ENCODE assay signal across 1 cellular context in the genomic region with DNA sequence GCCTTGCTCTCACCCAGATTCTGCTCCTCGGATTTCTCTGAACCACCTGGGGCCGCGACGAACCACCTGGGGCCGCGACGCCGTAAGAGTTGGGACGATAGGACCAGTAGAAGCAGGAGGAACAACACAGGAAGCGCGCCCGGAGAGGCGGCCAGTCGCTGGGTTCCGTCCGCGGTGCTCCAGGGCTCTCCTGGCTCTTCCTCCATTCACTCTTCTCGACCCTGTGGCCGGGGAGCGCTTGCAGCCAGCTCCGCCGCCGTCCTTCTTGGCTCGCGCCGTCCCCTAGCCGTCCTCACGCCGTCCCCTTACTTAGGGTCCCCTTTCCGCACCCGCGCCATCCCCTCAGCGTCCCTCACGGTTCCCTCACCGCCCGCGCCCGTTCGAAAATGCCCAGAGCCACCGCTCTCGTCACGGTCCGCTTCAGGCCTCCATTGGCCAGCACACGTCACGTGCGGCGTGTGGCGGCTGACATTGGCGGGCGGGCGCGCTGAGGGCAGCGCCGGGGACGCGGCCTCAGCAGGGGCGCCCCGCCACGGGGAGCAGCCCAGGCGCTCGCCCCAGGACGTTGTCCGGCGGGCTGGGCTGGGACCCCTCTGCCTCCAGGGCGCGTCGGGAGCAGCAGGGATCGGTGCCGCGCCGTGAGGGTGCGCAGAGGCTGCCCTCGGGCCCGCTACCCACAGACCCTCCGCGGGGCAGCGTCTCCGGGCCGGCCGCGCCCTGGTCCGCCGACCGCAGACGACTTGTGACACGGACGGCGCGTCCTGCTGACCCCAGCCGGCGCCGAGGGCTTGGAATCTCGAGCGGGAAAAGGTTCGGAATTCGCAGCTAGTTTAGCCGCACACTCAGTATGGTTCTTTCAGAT.
TF ChIP-seq lines count a peak whose summit lies in the region.

No MANE protein-coding gene starts in this region.

TF ChIP-seq in K562, 482 proteins besides CTCF, POLR2A, EP300 and RAD21 (continued from another document and continues in another):
- TF ChIP-seq, protein P1, sequence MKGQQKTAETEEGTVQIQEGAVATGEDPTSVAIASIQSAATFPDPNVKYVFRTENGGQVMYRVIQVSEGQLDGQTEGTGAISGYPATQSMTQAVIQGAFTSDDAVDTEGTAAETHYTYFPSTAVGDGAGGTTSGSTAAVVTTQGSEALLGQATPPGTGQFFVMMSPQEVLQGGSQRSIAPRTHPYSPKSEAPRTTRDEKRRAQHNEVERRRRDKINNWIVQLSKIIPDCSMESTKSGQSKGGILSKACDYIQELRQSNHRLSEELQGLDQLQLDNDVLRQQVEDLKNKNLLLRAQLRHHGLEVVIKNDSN (CRISPR knock-in tag; IDR thresholded peaks at IDR 0.05) = peak; percentile 99
- peak; percentile 23; the same call in 1 of the 2 replicates for TF ChIP-seq CBFB (CRISPR knock-in tag; IDR thresholded peaks at IDR 0.05)
- TF ChIP-seq HDGF (IDR thresholded peaks at IDR 0.05) = no peak
- no peak for TF ChIP-seq ZNF780A (CRISPR knock-in tag; IDR thresholded peaks at IDR 0.05)
- TF ChIP-seq BCL6 (CRISPR knock-in tag; IDR thresholded peaks at IDR 0.05) = no peak
- TF ChIP-seq ZNF165 (CRISPR knock-in tag; IDR thresholded peaks at IDR 0.05; ENCODE audit: borderline replicate concordance) = no peak
- TF ChIP-seq, protein P2, sequence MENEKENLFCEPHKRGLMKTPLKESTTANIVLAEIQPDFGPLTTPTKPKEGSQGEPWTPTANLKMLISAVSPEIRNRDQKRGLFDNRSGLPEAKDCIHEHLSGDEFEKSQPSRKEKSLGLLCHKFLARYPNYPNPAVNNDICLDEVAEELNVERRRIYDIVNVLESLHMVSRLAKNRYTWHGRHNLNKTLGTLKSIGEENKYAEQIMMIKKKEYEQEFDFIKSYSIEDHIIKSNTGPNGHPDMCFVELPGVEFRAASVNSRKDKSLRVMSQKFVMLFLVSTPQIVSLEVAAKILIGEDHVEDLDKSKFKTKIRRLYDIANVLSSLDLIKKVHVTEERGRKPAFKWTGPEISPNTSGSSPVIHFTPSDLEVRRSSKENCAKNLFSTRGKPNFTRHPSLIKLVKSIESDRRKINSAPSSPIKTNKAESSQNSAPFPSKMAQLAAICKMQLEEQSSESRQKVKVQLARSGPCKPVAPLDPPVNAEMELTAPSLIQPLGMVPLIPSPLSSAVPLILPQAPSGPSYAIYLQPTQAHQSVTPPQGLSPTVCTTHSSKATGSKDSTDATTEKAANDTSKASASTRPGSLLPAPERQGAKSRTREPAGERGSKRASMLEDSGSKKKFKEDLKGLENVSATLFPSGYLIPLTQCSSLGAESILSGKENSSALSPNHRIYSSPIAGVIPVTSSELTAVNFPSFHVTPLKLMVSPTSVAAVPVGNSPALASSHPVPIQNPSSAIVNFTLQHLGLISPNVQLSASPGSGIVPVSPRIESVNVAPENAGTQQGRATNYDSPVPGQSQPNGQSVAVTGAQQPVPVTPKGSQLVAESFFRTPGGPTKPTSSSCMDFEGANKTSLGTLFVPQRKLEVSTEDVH (IDR thresholded peaks at IDR 0.05; ENCODE audit: low read depth, partially characterized antibody) = no peak
- TF ChIP-seq, protein P3, sequence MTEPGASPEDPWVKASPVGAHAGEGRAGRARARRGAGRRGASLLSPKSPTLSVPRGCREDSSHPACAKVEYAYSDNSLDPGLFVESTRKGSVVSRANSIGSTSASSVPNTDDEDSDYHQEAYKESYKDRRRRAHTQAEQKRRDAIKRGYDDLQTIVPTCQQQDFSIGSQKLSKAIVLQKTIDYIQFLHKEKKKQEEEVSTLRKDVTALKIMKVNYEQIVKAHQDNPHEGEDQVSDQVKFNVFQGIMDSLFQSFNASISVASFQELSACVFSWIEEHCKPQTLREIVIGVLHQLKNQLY (CRISPR knock-in tag; conservative IDR thresholded peaks at IDR 0.05) = no peak
- no peak for TF ChIP-seq ZC3H4 (CRISPR knock-in tag; IDR thresholded peaks at IDR 0.05; ENCODE audit: borderline replicate concordance)
- no peak for TF ChIP-seq NR4A1 (CRISPR knock-in tag; IDR thresholded peaks at IDR 0.05)
- TF ChIP-seq NR4A1 (tag; IDR thresholded peaks at IDR 0.05) = no peak
- no peak for TF ChIP-seq POLR2AphosphoS2 (IDR thresholded peaks at IDR 0.05; ENCODE audit: low read length)
- TF ChIP-seq, protein P4, sequence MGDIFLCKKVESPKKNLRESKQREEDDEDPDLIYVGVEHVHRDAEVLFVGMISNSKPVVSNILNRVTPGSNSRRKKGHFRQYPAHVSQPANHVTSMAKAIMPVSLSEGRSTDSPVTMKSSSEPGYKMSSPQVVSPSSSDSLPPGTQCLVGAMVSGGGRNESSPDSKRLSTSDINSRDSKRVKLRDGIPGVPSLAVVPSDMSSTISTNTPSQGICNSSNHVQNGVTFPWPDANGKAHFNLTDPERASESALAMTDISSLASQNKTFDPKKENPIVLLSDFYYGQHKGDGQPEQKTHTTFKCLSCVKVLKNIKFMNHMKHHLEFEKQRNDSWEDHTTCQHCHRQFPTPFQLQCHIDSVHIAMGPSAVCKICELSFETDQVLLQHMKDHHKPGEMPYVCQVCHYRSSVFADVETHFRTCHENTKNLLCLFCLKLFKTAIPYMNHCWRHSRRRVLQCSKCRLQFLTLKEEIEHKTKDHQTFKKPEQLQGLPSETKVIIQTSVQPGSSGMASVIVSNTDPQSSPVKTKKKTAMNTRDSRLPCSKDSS (IDR thresholded peaks at IDR 0.05; ENCODE audit: low read depth, partially characterized antibody) = no peak
- no peak for TF ChIP-seq NFE2L1 (tag; IDR thresholded peaks at IDR 0.05; ENCODE audit: borderline replicate concordance, low read depth)
- no peak for TF ChIP-seq ZFP1 (CRISPR knock-in tag; IDR thresholded peaks at IDR 0.05)
- TF ChIP-seq, protein P5, sequence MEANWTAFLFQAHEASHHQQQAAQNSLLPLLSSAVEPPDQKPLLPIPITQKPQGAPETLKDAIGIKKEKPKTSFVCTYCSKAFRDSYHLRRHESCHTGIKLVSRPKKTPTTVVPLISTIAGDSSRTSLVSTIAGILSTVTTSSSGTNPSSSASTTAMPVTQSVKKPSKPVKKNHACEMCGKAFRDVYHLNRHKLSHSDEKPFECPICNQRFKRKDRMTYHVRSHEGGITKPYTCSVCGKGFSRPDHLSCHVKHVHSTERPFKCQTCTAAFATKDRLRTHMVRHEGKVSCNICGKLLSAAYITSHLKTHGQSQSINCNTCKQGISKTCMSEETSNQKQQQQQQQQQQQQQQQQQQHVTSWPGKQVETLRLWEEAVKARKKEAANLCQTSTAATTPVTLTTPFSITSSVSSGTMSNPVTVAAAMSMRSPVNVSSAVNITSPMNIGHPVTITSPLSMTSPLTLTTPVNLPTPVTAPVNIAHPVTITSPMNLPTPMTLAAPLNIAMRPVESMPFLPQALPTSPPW (CRISPR knock-in tag; IDR thresholded peaks at IDR 0.05) = no peak
- TF ChIP-seq, protein P6, sequence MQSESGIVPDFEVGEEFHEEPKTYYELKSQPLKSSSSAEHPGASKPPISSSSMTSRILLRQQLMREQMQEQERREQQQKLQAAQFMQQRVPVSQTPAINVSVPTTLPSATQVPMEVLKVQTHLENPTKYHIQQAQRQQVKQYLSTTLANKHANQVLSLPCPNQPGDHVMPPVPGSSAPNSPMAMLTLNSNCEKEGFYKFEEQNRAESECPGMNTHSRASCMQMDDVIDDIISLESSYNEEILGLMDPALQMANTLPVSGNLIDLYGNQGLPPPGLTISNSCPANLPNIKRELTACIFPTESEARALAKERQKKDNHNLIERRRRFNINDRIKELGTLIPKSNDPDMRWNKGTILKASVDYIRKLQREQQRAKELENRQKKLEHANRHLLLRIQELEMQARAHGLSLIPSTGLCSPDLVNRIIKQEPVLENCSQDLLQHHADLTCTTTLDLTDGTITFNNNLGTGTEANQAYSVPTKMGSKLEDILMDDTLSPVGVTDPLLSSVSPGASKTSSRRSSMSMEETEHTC (IDR thresholded peaks at IDR 0.05) = 0 out of 2 replicates have a peak, but pooled peaks have one; percentile 20
- TF ChIP-seq ZNF140 (CRISPR knock-in tag; IDR thresholded peaks at IDR 0.05) = no peak
- TF ChIP-seq, protein P7, sequence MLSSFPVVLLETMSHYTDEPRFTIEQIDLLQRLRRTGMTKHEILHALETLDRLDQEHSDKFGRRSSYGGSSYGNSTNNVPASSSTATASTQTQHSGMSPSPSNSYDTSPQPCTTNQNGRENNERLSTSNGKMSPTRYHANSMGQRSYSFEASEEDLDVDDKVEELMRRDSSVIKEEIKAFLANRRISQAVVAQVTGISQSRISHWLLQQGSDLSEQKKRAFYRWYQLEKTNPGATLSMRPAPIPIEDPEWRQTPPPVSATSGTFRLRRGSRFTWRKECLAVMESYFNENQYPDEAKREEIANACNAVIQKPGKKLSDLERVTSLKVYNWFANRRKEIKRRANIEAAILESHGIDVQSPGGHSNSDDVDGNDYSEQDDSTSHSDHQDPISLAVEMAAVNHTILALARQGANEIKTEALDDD (IDR thresholded peaks at IDR 0.05) = no peak
- no peak for TF ChIP-seq TCF7L2 (IDR thresholded peaks at IDR 0.05; ENCODE audit: low read depth, low read length)
- TF ChIP-seq, protein P8, sequence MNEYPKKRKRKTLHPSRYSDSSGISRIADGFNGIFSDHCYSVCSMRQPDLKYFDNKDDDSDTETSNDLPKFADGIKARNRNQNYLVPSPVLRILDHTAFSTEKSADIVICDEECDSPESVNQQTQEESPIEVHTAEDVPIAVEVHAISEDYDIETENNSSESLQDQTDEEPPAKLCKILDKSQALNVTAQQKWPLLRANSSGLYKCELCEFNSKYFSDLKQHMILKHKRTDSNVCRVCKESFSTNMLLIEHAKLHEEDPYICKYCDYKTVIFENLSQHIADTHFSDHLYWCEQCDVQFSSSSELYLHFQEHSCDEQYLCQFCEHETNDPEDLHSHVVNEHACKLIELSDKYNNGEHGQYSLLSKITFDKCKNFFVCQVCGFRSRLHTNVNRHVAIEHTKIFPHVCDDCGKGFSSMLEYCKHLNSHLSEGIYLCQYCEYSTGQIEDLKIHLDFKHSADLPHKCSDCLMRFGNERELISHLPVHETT (CRISPR knock-in tag; conservative IDR thresholded peaks at IDR 0.05 in 1 of 2, IDR thresholded peaks at IDR 0.05 in 1 of 2) = no peak
- TF ChIP-seq NCOA2 (IDR thresholded peaks at IDR 0.05; ENCODE audit: partially characterized antibody in 2 of 2) = no peak
- TF ChIP-seq, protein P9, sequence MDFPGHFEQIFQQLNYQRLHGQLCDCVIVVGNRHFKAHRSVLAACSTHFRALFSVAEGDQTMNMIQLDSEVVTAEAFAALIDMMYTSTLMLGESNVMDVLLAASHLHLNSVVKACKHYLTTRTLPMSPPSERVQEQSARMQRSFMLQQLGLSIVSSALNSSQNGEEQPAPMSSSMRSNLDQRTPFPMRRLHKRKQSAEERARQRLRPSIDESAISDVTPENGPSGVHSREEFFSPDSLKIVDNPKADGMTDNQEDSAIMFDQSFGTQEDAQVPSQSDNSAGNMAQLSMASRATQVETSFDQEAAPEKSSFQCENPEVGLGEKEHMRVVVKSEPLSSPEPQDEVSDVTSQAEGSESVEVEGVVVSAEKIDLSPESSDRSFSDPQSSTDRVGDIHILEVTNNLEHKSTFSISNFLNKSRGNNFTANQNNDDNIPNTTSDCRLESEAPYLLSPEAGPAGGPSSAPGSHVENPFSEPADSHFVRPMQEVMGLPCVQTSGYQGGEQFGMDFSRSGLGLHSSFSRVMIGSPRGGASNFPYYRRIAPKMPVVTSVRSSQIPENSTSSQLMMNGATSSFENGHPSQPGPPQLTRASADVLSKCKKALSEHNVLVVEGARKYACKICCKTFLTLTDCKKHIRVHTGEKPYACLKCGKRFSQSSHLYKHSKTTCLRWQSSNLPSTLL (IDR thresholded peaks at IDR 0.05) = peak; percentile 99
- peak; percentile 55; the same call in 1 of the 2 replicates for TF ChIP-seq ZBTB7A (IDR thresholded peaks at IDR 0.05; ENCODE audit: borderline replicate concordance, control insufficient read depth, low read depth, low read length)
- TF ChIP-seq ZNF778 (CRISPR knock-in tag; IDR thresholded peaks at IDR 0.05) = no peak
- no peak for TF ChIP-seq CBX2 (IDR thresholded peaks at IDR 0.05; ENCODE audit: insufficient read depth, low read length, poor library complexity, severe bottlenecking)
- TF ChIP-seq BDP1 (IDR thresholded peaks at IDR 0.05; ENCODE audit: insufficient read depth, insufficient read length) = no peak
- TF ChIP-seq MYBL2 (IDR thresholded peaks at IDR 0.05; ENCODE audit: low read depth) = no peak
- TF ChIP-seq MYBL2 (CRISPR knock-in tag; IDR thresholded peaks at IDR 0.05; ENCODE audit: borderline replicate concordance) = no peak
- TF ChIP-seq HDAC1 (IDR thresholded peaks at IDR 0.05) = peak in 1 of 2 experiments; percentile 80; a peak in 2 of 4 replicates
- TF ChIP-seq MEF2D (tag; conservative IDR thresholded peaks at IDR 0.05; ENCODE audit: low read depth) = no peak
- TF ChIP-seq HDAC3 (IDR thresholded peaks at IDR 0.05; ENCODE audit: borderline replicate concordance, partially characterized antibody) = no peak
- TF ChIP-seq PRPF4 (IDR thresholded peaks at IDR 0.05; ENCODE audit: insufficient read depth, low read depth, low read length, poor library complexity, severe bottlenecking) = no peak
- no peak for TF ChIP-seq ZNF23 (CRISPR knock-in tag; IDR thresholded peaks at IDR 0.05)
- no peak for TF ChIP-seq ZNF311 (CRISPR knock-in tag; IDR thresholded peaks at IDR 0.05)
- TF ChIP-seq MECOM (CRISPR knock-in tag; IDR thresholded peaks at IDR 0.05) = no peak
- TF ChIP-seq XRCC4 (IDR thresholded peaks at IDR 0.05; ENCODE audit: extremely low read depth, insufficient read depth, insufficient read length) = no peak
- TF ChIP-seq, protein P10, sequence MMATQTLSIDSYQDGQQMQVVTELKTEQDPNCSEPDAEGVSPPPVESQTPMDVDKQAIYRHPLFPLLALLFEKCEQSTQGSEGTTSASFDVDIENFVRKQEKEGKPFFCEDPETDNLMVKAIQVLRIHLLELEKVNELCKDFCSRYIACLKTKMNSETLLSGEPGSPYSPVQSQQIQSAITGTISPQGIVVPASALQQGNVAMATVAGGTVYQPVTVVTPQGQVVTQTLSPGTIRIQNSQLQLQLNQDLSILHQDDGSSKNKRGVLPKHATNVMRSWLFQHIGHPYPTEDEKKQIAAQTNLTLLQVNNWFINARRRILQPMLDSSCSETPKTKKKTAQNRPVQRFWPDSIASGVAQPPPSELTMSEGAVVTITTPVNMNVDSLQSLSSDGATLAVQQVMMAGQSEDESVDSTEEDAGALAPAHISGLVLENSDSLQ (IDR thresholded peaks at IDR 0.05) = no peak
- TF ChIP-seq CBFA2T2 (conservative IDR thresholded peaks at IDR 0.05) = peak; percentile 67
- TF ChIP-seq ZNF143 (CRISPR knock-in tag; IDR thresholded peaks at IDR 0.05) = peak; percentile 39; the same call in 1 of the 2 replicates
- TF ChIP-seq ZNF444 (CRISPR knock-in tag; IDR thresholded peaks at IDR 0.05) = no peak
- TF ChIP-seq SAP30 (IDR thresholded peaks at IDR 0.05; ENCODE audit: borderline replicate concordance, insufficient read depth, low read depth, low read length, poor library complexity, severe bottlenecking) = peak; percentile 80
- TF ChIP-seq, protein P11, sequence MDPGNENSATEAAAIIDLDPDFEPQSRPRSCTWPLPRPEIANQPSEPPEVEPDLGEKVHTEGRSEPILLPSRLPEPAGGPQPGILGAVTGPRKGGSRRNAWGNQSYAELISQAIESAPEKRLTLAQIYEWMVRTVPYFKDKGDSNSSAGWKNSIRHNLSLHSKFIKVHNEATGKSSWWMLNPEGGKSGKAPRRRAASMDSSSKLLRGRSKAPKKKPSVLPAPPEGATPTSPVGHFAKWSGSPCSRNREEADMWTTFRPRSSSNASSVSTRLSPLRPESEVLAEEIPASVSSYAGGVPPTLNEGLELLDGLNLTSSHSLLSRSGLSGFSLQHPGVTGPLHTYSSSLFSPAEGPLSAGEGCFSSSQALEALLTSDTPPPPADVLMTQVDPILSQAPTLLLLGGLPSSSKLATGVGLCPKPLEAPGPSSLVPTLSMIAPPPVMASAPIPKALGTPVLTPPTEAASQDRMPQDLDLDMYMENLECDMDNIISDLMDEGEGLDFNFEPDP (CRISPR knock-in tag; IDR thresholded peaks at IDR 0.05) = no peak
- TF ChIP-seq PHF20 (IDR thresholded peaks at IDR 0.05; ENCODE audit: partially characterized antibody) = peak; percentile 75
- TF ChIP-seq RBFOX2 (IDR thresholded peaks at IDR 0.05; ENCODE audit: low read depth, low read length) = peak; percentile 93
